In genomic region chr11:32396331-32396730, GRCh38 we compare ENCODE assay signal across 14 cellular contexts. TPM values are rescaled to one million over a fixed set of nuclear protein-coding genes. Genes with fewer than 3 reads are reported as not detected.
DNase-seq lines count a peak whose midpoint lies in the region; ATAC-seq and TF ChIP-seq lines count a peak whose summit lies in the region.
"Had no signal": no experiment of that assay in that cellular context is flagged by ENCODE, and none has a peak within 500 bp of the region (broad histone marks: within the 10 kb centered on the region; RNA-seq: fewer than 3 reads in every experiment).

No MANE protein-coding gene starts in this region.

- H3K23ac ChIP-seq in H9 (ENCODE audit: insufficient read length, low read depth, low read length) = no peak overlapping the region

- H4K20me1 ChIP-seq in DND-41 (ENCODE audit: insufficient read depth, low read length) = no peaks in the 10 kb centered on the region
- H4K20me1 ChIP-seq in Loucy (ENCODE audit: insufficient read depth, low read length, poor library complexity, severe bottlenecking) = no peaks in the 10 kb centered on the region
- no peaks in the 10 kb centered on the region for H4K20me1 ChIP-seq in H9 (ENCODE audit: control insufficient read depth, insufficient read depth, insufficient read length)

- H2BK5ac ChIP-seq in H9 (ENCODE audit: insufficient read length, low read length) = no peak overlapping the region

- H2BK120ac ChIP-seq in H9 (ENCODE audit: low read depth, low read length, poor library complexity, severe bottlenecking) = no peak overlapping the region

- H3K79me2 ChIP-seq in DND-41 (ENCODE audit: insufficient read depth, low read length) (peaks cover 45% of the 10 kb centered on the region), Loucy (ENCODE audit: insufficient read depth, low read length) (peaks cover 44% of the 10 kb centered on the region), H9 (ENCODE audit: insufficient read depth, low read length) (no peaks in the 10 kb centered on the region)

- H3K27ac ChIP-seq in DND-41 (ENCODE audit: low read length) (peak overlapping the region; percentile 93), coronary artery (no peak overlapping the region), H9 (ENCODE audit: insufficient read length, low read depth, low read length) (no peak overlapping the region)
- H3K27ac ChIP-seq: GM23248, ovary had no signal

- H4K5ac ChIP-seq in H9 (ENCODE audit: insufficient read length, low read depth, low read length) = no peak overlapping the region

- H3K27me3 ChIP-seq in DND-41 (ENCODE audit: insufficient read depth, low read length, poor library complexity) (no peaks in the 10 kb centered on the region), Loucy (ENCODE audit: insufficient read depth, low read length, poor library complexity, severe bottlenecking) (no peaks in the 10 kb centered on the region), H9 (ENCODE audit: insufficient read depth, low read length) (no peaks in the 10 kb centered on the region)
- H3K27me3 ChIP-seq: ovary had no signal

- no peak overlapping the region for H3K4me3 Mint-ChIP-seq in H9
- H3K4me3 Mint-ChIP-seq: T-helper 2 cell treated with Interferon-gamma antibody and Interleukin-4, amounts not matched to agents 5 μg/mL and 100 μg/mL, for 36 hours had no signal

- H3K4me1 ChIP-seq in DND-41 (ENCODE audit: insufficient read depth, low read length) (peaks cover 71% of the 10 kb centered on the region), Loucy (ENCODE audit: insufficient read depth, low read length, poor library complexity, severe bottlenecking) (peaks cover 37% of the 10 kb centered on the region), H9 (ENCODE audit: insufficient read depth, low read length) (no peaks in the 10 kb centered on the region)

- peak overlapping the region; percentile 37 to 60 for H3K4me3 ChIP-seq in DND-41 (ENCODE audit: low read depth in 1 of 2, low read length in 2 of 2)
- peak overlapping the region; percentile 81 for H3K4me3 ChIP-seq in Loucy (ENCODE audit: low read length, poor library complexity, severe bottlenecking)
- H3K4me3 ChIP-seq in coronary artery = no peak overlapping the region
- H3K4me3 ChIP-seq: GM23248, ovary had no signal

- no peaks in the 10 kb centered on the region for H3K36me3 Mint-ChIP-seq in H9 (ENCODE audit: insufficient read depth in 1 of 3, low read depth in 3 of 3)

- H2AFZ ChIP-seq in DND-41 (ENCODE audit: low read depth, low read length) (peak overlapping the region; percentile 49), Loucy (ENCODE audit: low read length) (peak overlapping the region; percentile 84), H9 (ENCODE audit: low read length) (no peak overlapping the region)
- H2AFZ ChIP-seq: GM23248 had no signal

- H2BK12ac ChIP-seq in H9 (ENCODE audit: insufficient read length, low read depth, low read length) = no peak overlapping the region

- no peak overlapping the region for H4K8ac ChIP-seq in H9 (replicated peaks; ENCODE audit: insufficient read length, low read depth, low read length)

- H3K79me1 ChIP-seq in H9 (ENCODE audit: insufficient read depth, low read depth, low read length, poor library complexity, severe bottlenecking) = no peaks in the 10 kb centered on the region

- H3K9me3 ChIP-seq in DND-41 (ENCODE audit: insufficient read depth, low read length, severe bottlenecking) = no peaks in the 10 kb centered on the region
- H3K9me3 ChIP-seq in Loucy (ENCODE audit: insufficient read depth, low read depth, low read length) = no peaks in the 10 kb centered on the region
- no peaks in the 10 kb centered on the region for H3K9me3 ChIP-seq in H9 (ENCODE audit: control insufficient read depth, low read depth, low read length)
- H3K9me3 ChIP-seq: ovary had no signal

- no peaks in the 10 kb centered on the region for H3K23me2 ChIP-seq in H9 (ENCODE audit: insufficient read length, low read depth, low read length, poor library complexity, severe bottlenecking)

- H4K91ac ChIP-seq in H9 (ENCODE audit: insufficient read length, low read depth, low read length) = no peak overlapping the region

- H2BK20ac ChIP-seq in H9 (ENCODE audit: low read depth, low read length, poor library complexity, severe bottlenecking) = no peak overlapping the region

- ATAC-seq in DND-41 (ENCODE audit: insufficient read depth, low read depth) = peak; percentile 83
- peak; percentile 82 for ATAC-seq in GM19438 (IDR thresholded peaks at IDR 0.05; ENCODE audit: low read depth, unreplicated experiment)
- ATAC-seq in HG02938 (IDR thresholded peaks at IDR 0.05; ENCODE audit: unreplicated experiment) = peak; percentile 53
- no peak for ATAC-seq in GM21381 (IDR thresholded peaks at IDR 0.05; ENCODE audit: unreplicated experiment)
- no peak for ATAC-seq in GM18517 (IDR thresholded peaks at IDR 0.05; ENCODE audit: unreplicated experiment)

- H3K18ac ChIP-seq in H9 (ENCODE audit: insufficient read length, low read depth, low read length) = no peak overlapping the region

- H3F3A ChIP-seq in Loucy (ENCODE audit: low read depth) = no peaks in the 10 kb centered on the region

- H3K56ac ChIP-seq in H9 (ENCODE audit: insufficient read length, low read depth, low read length) = no peak overlapping the region

- peak; percentile 78 for DNase-seq in DND-41
- DNase-seq in coronary artery (ENCODE audit: low spot score) = no peak
- no peak for DNase-seq in H9
- DNase-seq: activated CD4-positive, alpha-beta T cell treated with anti-CD3 and anti-CD28 coated beads, Interleukin-2, amount 50 U/mL, for 1 hour; GM23248; NCI-H524 treated with DMSO at 0.1 percent for 48 hours; ovary had no signal

- H3K4ac ChIP-seq in H9 (ENCODE audit: low read depth, low read length) = no peak overlapping the region

- TF ChIP-seq CTCF in DND-41 (IDR thresholded peaks at IDR 0.05; ENCODE audit: borderline replicate concordance, extremely low read depth, low read length, poor library complexity, severe bottlenecking) = no peak
- no peak for TF ChIP-seq CTCF in Loucy (conservative IDR thresholded peaks at IDR 0.05; ENCODE audit: low read length)
- no peak for TF ChIP-seq CTCF in coronary artery (IDR thresholded peaks at IDR 0.05)
- no peak for TF ChIP-seq CTCF in H9 (conservative IDR thresholded peaks at IDR 0.05)

- no peak overlapping the region for H3T11ph ChIP-seq in H9 (ENCODE audit: low read length)

- WGBS in H9 (ENCODE audit: extremely low coverage, insufficient read length, low lambda C conversion rate) = no CpG with 5 or more reads among the region's 7 CpGs

- H3K4me2 ChIP-seq in DND-41 (ENCODE audit: insufficient read depth, low read length) = peak overlapping the region; percentile 62
- H3K4me2 ChIP-seq in Loucy (ENCODE audit: low read depth, low read length, poor library complexity, severe bottlenecking) = peak overlapping the region; percentile 81
- H3K4me2 ChIP-seq in H9 (ENCODE audit: insufficient read depth, insufficient read length, low read length) = no peak overlapping the region

- H3K9me2 ChIP-seq in Loucy (replicated peaks; ENCODE audit: low read depth, low read length) = no peaks in the 10 kb centered on the region

- no peak overlapping the region for H2AK5ac ChIP-seq in H9 (ENCODE audit: insufficient read length, low read length)

- H3K9me3 Mint-ChIP-seq in H9 = no peaks in the 10 kb centered on the region
- H3K9me3 Mint-ChIP-seq: activated T-helper 2 cell treated with anti-CD3 and anti-CD28 coated beads, Interferon-gamma antibody, Interleukin-2, Interleukin-4, amounts not matched to agents 10 μg/mL and 5 μg/mL and 100 μg/mL, durations not matched to agents 14 hours and 24 hours and 36 hours; T-helper 2 cell treated with Interferon-gamma antibody and Interleukin-4, amounts not matched to agents 5 μg/mL and 100 μg/mL, for 36 hours had no signal

- H3K36me3 ChIP-seq in DND-41 (ENCODE audit: insufficient read depth, low read length) = peaks cover 18% of the 10 kb centered on the region; the same call in 1 of the 2 replicates
- no peaks in the 10 kb centered on the region for H3K36me3 ChIP-seq in Loucy (ENCODE audit: insufficient read depth, low read length)
- H3K36me3 ChIP-seq: ovary had no signal

- H3K14ac ChIP-seq in H9 (ENCODE audit: insufficient read depth, low read length) = no peak overlapping the region

- peaks cover 15% of the 10 kb centered on the region for H3K27me3 Mint-ChIP-seq in H9 (ENCODE audit: low read depth)

- H3K4me1 Mint-ChIP-seq in H9 = peaks cover 10 to 15% of the 10 kb centered on the region in 2 experiments

- no peak overlapping the region for H2BK15ac ChIP-seq in H9 (ENCODE audit: low read depth, low read length)

- peak overlapping the region; percentile 73 for H3K9ac ChIP-seq in DND-41 (ENCODE audit: low read depth, low read length)
- peak overlapping the region; percentile 93 for H3K9ac ChIP-seq in Loucy (ENCODE audit: low read depth, low read length, poor library complexity, severe bottlenecking)
- no peak overlapping the region for H3K9ac ChIP-seq in H9 (ENCODE audit: extremely low read depth, insufficient read length, low read length)
- H3K9ac ChIP-seq: GM23248 had no signal

- H3K27ac Mint-ChIP-seq in H9 = no peak overlapping the region
- H3K27ac Mint-ChIP-seq: activated T-helper 2 cell treated with anti-CD3 and anti-CD28 coated beads, Interferon-gamma antibody, Interleukin-2, Interleukin-4, amounts not matched to agents 10 μg/mL and 5 μg/mL and 100 μg/mL, durations not matched to agents 14 hours and 24 hours and 36 hours; T-helper 2 cell treated with Interferon-gamma antibody and Interleukin-4, amounts not matched to agents 5 μg/mL and 100 μg/mL, for 36 hours had no signal

RNA-seq across cellular contexts. Expression of gene WT1, which starts 39.0 kb away (rescaled TPM):
- 0.15 and 0.20 TPM in 2 replicates for total RNA-seq in H9 (2021)
- total RNA-seq: activated T-helper 2 cell treated with anti-CD3 and anti-CD28 coated beads, Interferon-gamma antibody, Interleukin-2, Interleukin-4, amounts not matched to agents 10 μg/mL and 5 μg/mL and 100 μg/mL, durations not matched to agents 14 hours and 24 hours and 36 hours; GM23248 had no signal

Comparison
In these comparisons a context has a peak if more than half of its experiments do, and no peak if none do; other contexts are left out.
1. ATAC-seq: peak in DND-41 (single experiment), GM19438 (single experiment) and HG02938 (single experiment); none in GM21381 (single experiment) and GM18517 (single experiment).